ENCODE assay signal across 14 cellular contexts in genomic region chr15:83285979-83286553, GRCh38. TPM values are rescaled to one million over a fixed set of nuclear protein-coding genes. Genes with fewer than 3 reads are reported as not detected.
DNase-seq lines count a peak whose midpoint lies in the region; ATAC-seq and TF ChIP-seq lines count a peak whose summit lies in the region.
"Had no signal": no experiment of that assay in that cellular context is flagged by ENCODE, and none has a peak within 500 bp of the region (broad histone marks: within the 10 kb centered on the region; RNA-seq: fewer than 3 reads in every experiment).

No MANE protein-coding gene starts in this region.

- no peaks in the 10 kb centered on the region for H3K9me3 Mint-ChIP-seq in CD8-positive, alpha-beta T cell
- H3K9me3 Mint-ChIP-seq in natural killer cell treated with Interleukin-12 subunit alpha and Interleukin-12 subunit beta and Interleukin-15 and Interleukin-18, amount 100 ng/mL, for 72 hours: no peaks in the 10 kb centered on the region
- H3K9me3 Mint-ChIP-seq in T-helper 2 cell treated with Interferon-gamma antibody and Interleukin-4, amounts not matched to agents 5 μg/mL and 100 μg/mL, for 36 hours: no peaks in the 10 kb centered on the region
- H3K9me3 Mint-ChIP-seq: H9; stimulated activated effector memory CD8-positive, alpha-beta T cell treated with anti-CD3 and anti-CD28 coated beads, Interleukin-12 subunit alpha, Interleukin-12 subunit beta, amount 100 ng/mL, for 72 hours had no signal

- no TSS peak for BruUV-seq in PC-3 (replicated peaks; lab: Mats Ljungman, UMichigan)

- CTCF ChIA-PET in CD8-positive, alpha-beta T cell (lab: Charles Lee): no interaction called here
- CTCF ChIA-PET in PC-3 (lab: Charles Lee): no interaction called here

- H3K27me3 ChIP-seq in CD8-positive, alpha-beta T cell (ENCODE audit: insufficient read depth, low read length): peaks cover 15% of the 10 kb centered on the region
- H3K27me3 ChIP-seq in PC-3 (ENCODE audit: low read length) (no peaks in the 10 kb centered on the region), adrenal gland (peaks cover 46% of the 10 kb centered on the region)

- peaks cover 9% of the 10 kb centered on the region for H3F3A ChIP-seq in PC-3 (ENCODE audit: low read length, unreplicated experiment)

- no peak for TF ChIP-seq CTCF in CD8-positive, alpha-beta T cell (IDR thresholded peaks at IDR 0.05)
- TF ChIP-seq CTCF in PC-3 (conservative IDR thresholded peaks at IDR 0.05; ENCODE audit: low read depth, low read length): no peak
- TF ChIP-seq CTCF in epithelial cell of proximal tubule (conservative IDR thresholded peaks at IDR 0.05; ENCODE audit: low read depth, low read length): no peak
- TF ChIP-seq CTCF in adrenal gland (IDR thresholded peaks at IDR 0.05): no peak

- H3K79me2 ChIP-seq in PC-3 (ENCODE audit: low read length): peaks cover 46% of the 10 kb centered on the region

- H3K36me3 ChIP-seq in CD8-positive, alpha-beta T cell (ENCODE audit: insufficient read depth, low read length): no peaks in the 10 kb centered on the region
- H3K36me3 ChIP-seq in PC-3 (ENCODE audit: low read depth, low read length) (no peaks in the 10 kb centered on the region), adrenal gland (replicated peaks in 1 of 2) (no peaks in the 10 kb centered on the region)

- H3K27ac Mint-ChIP-seq in CD8-positive, alpha-beta T cell: no peak overlapping the region
- no peak overlapping the region for H3K27ac Mint-ChIP-seq in natural killer cell treated with Interleukin-12 subunit alpha and Interleukin-12 subunit beta and Interleukin-15 and Interleukin-18, amount 100 ng/mL, for 72 hours
- H3K27ac Mint-ChIP-seq in T-helper 2 cell treated with Interferon-gamma antibody and Interleukin-4, amounts not matched to agents 5 μg/mL and 100 μg/mL, for 36 hours: no peak overlapping the region
- H3K27ac Mint-ChIP-seq: H9; stimulated activated effector memory CD8-positive, alpha-beta T cell treated with anti-CD3 and anti-CD28 coated beads, Interleukin-12 subunit alpha, Interleukin-12 subunit beta, amount 100 ng/mL, for 72 hours had no signal

- no peaks in the 10 kb centered on the region for H3K36me3 Mint-ChIP-seq in CD8-positive, alpha-beta T cell
- no peaks in the 10 kb centered on the region for H3K36me3 Mint-ChIP-seq in natural killer cell treated with Interleukin-12 subunit alpha and Interleukin-12 subunit beta and Interleukin-15 and Interleukin-18, amount 100 ng/mL, for 72 hours
- H3K36me3 Mint-ChIP-seq in T-helper 2 cell treated with Interferon-gamma antibody and Interleukin-4, amounts not matched to agents 5 μg/mL and 100 μg/mL, for 36 hours (ENCODE audit: low read depth): no peaks in the 10 kb centered on the region
- H3K36me3 Mint-ChIP-seq: stimulated activated effector memory CD8-positive, alpha-beta T cell treated with anti-CD3 and anti-CD28 coated beads, Interleukin-12 subunit alpha, Interleukin-12 subunit beta, amount 100 ng/mL, for 72 hours had no signal

- intact Hi-C loops in CD8-positive, alpha-beta T cell (cut with DNase I, micrococcal nuclease): no loop called here
- intact Hi-C loops in PC-3 (cut with micrococcal nuclease): loop anchor here (2.0 to 5.0 kb wide), 2 partner anchors 34 to 93 kb away; no protein-coding TSS in a partner anchor
- intact Hi-C loops in adrenal gland (cut with DNase I): no loop called here

- TF ChIP-seq POLR2A in adrenal gland (IDR thresholded peaks at IDR 0.05): no peak

- no peaks in the 10 kb centered on the region for H3K9me2 ChIP-seq in PC-3 (replicated peaks; ENCODE audit: low read length)

- no peak for DNase-seq in CD8-positive, alpha-beta T cell
- DNase-seq in PC-3: peak; percentile 87
- DNase-seq in epithelial cell of proximal tubule (ENCODE audit: low read depth): peak; percentile 59
- DNase-seq in natural killer cell treated with Interleukin-12 subunit alpha and Interleukin-12 subunit beta and Interleukin-15 and Interleukin-18, amount 100 ng/mL, for 72 hours (ENCODE audit: low spot score): no peak
- no peak for DNase-seq in T-helper 2 cell treated with Interferon-gamma antibody and Interleukin-4, amounts not matched to agents 5 μg/mL and 100 μg/mL, for 36 hours (ENCODE audit: low spot score)
- no peak for DNase-seq in NCI-H1694 (lab: John Stamatoyannopoulos, UW)
- DNase-seq in adrenal gland: no peak
- DNase-seq: activated T-cell treated with anti-CD3 and anti-CD28 coated beads for 4 hours had no signal

- H3K4me1 Mint-ChIP-seq in CD8-positive, alpha-beta T cell (ENCODE audit: low read depth): peaks cover 9% of the 10 kb centered on the region
- peaks cover 0 to 9% of the 10 kb centered on the region in 2 donors for H3K4me1 Mint-ChIP-seq in natural killer cell treated with Interleukin-12 subunit alpha and Interleukin-12 subunit beta and Interleukin-15 and Interleukin-18, amount 100 ng/mL, for 72 hours (ENCODE audit: low read depth in 2 of 2)
- H3K4me1 Mint-ChIP-seq in T-helper 2 cell treated with Interferon-gamma antibody and Interleukin-4, amounts not matched to agents 5 μg/mL and 100 μg/mL, for 36 hours (ENCODE audit: low read depth): peaks cover 2% of the 10 kb centered on the region
- H3K4me1 Mint-ChIP-seq: stimulated activated effector memory CD8-positive, alpha-beta T cell treated with anti-CD3 and anti-CD28 coated beads, Interleukin-12 subunit alpha, Interleukin-12 subunit beta, amount 100 ng/mL, for 72 hours had no signal

- no peak overlapping the region for H3K4me3 ChIP-seq in CD8-positive, alpha-beta T cell (ENCODE audit: low read depth, low read length)
- H3K4me3 ChIP-seq in PC-3 (ENCODE audit: low read length) (peak overlapping the region; percentile 41), epithelial cell of proximal tubule (ENCODE audit: low read depth, low read length) (no peak overlapping the region), adrenal gland (no peak overlapping the region)
- H3K4me3 ChIP-seq: coronary artery had no signal

- POLR2A ChIA-PET in CD8-positive, alpha-beta T cell (lab: Charles Lee): no interaction called here
- POLR2A ChIA-PET in PC-3 (lab: Charles Lee; ENCODE audit: unreplicated experiment): interaction anchor here (0.6 to 0.7 kb wide), 5 partner anchors 16 to 96 kb away, joined by 3 to 15 read pairs (median 8); no protein-coding TSS in a partner anchor

- H3K27ac ChIP-seq in CD8-positive, alpha-beta T cell (ENCODE audit: low read depth, low read length): no peak overlapping the region
- H3K27ac ChIP-seq in PC-3 (ENCODE audit: low read length) (peak overlapping the region; percentile 94), adrenal gland (no peak overlapping the region)
- H3K27ac ChIP-seq: coronary artery had no signal

- peak overlapping the region; percentile 80 for H3K4me2 ChIP-seq in PC-3 (ENCODE audit: low read length)

- WGBS in adrenal gland, 4 donors: 67 to 80% (median 68%) methylated on average over 9 of the region's 9 CpGs

- ATAC-seq in CD8-positive, alpha-beta T cell: no peak
- ATAC-seq in PC-3 (peak; percentile 53), HG03097 (IDR thresholded peaks at IDR 0.05; ENCODE audit: low FRiP score, unreplicated experiment) (no peak)
- no peak for ATAC-seq in natural killer cell treated with Interleukin-12 subunit alpha and Interleukin-12 subunit beta and Interleukin-15 and Interleukin-18, amount 100 ng/mL, for 72 hours
- ATAC-seq: stimulated activated effector memory CD8-positive, alpha-beta T cell treated with anti-CD3 and anti-CD28 coated beads, Interleukin-12 subunit alpha, Interleukin-12 subunit beta, amount 100 ng/mL, for 72 hours had no signal

- no peaks in the 10 kb centered on the region for H4K20me1 ChIP-seq in PC-3 (ENCODE audit: low read length)

- no peaks in the 10 kb centered on the region for H3K9me3 ChIP-seq in CD8-positive, alpha-beta T cell (ENCODE audit: low read length)
- H3K9me3 ChIP-seq in PC-3 (ENCODE audit: low read length): no peaks in the 10 kb centered on the region
- no peaks in the 10 kb centered on the region for H3K9me3 ChIP-seq in adrenal gland (replicated peaks in 1 of 3)

- H2AFZ ChIP-seq in PC-3 (ENCODE audit: low read length): no peak overlapping the region

- peak overlapping the region; percentile 71 for H3K9ac ChIP-seq in PC-3 (ENCODE audit: low read length)

- peaks cover 10% of the 10 kb centered on the region for H3K4me1 ChIP-seq in CD8-positive, alpha-beta T cell (ENCODE audit: insufficient read depth, low read length)
- H3K4me1 ChIP-seq in PC-3 (ENCODE audit: insufficient read depth, low read length) (peaks cover 71% of the 10 kb centered on the region), adrenal gland (replicated peaks in 1 of 2) (peaks cover 0 to 9% of the 10 kb centered on the region in 2 donors)

- H3K27me3 Mint-ChIP-seq in CD8-positive, alpha-beta T cell (ENCODE audit: low read depth): peaks cover 35% of the 10 kb centered on the region
- H3K27me3 Mint-ChIP-seq in natural killer cell treated with Interleukin-12 subunit alpha and Interleukin-12 subunit beta and Interleukin-15 and Interleukin-18, amount 100 ng/mL, for 72 hours: peaks cover 29 to 59% of the 10 kb centered on the region in 2 donors
- peaks cover 62% of the 10 kb centered on the region for H3K27me3 Mint-ChIP-seq in T-helper 2 cell treated with Interferon-gamma antibody and Interleukin-4, amounts not matched to agents 5 μg/mL and 100 μg/mL, for 36 hours (ENCODE audit: low read depth)

- peak overlapping the region; percentile 20 for H3K4me3 Mint-ChIP-seq in CD8-positive, alpha-beta T cell
- peak overlapping the region; percentile 13 for H3K4me3 Mint-ChIP-seq in natural killer cell treated with Interleukin-12 subunit alpha and Interleukin-12 subunit beta and Interleukin-15 and Interleukin-18, amount 100 ng/mL, for 72 hours
- H3K4me3 Mint-ChIP-seq in T-helper 2 cell treated with Interferon-gamma antibody and Interleukin-4, amounts not matched to agents 5 μg/mL and 100 μg/mL, for 36 hours: no peak overlapping the region
- H3K4me3 Mint-ChIP-seq: stimulated activated effector memory CD8-positive, alpha-beta T cell treated with anti-CD3 and anti-CD28 coated beads, Interleukin-12 subunit alpha, Interleukin-12 subunit beta, amount 100 ng/mL, for 72 hours had no signal

RNA-seq across cellular contexts. Expression of gene BNC1, which starts 1.6 kb away (rescaled TPM):
- not detected for total RNA-seq in CD8-positive, alpha-beta T cell
- total RNA-seq in PC-3 (2014; rRNA removed) (0.92 and 2.4 TPM in 2 replicates), epithelial cell of proximal tubule (10.6 and 16.4 TPM in 2 replicates), adrenal gland (under 1 TPM in 7 of 8 donors, not detected in 1; 0.07 to 0.55 (median 0.19) TPM)
- not detected for total RNA-seq in natural killer cell treated with Interleukin-12 subunit alpha and Interleukin-12 subunit beta and Interleukin-15 and Interleukin-18, amount 100 ng/mL, for 72 hours
- under 1 TPM in 2 of 3 donors, not detected in 1; 0.03 to 0.08 TPM for polyA plus RNA-seq in adrenal gland
- total RNA-seq: H9; NCI-H460; T-helper 1 cell treated with Interleukin-12 subunit alpha and Interleukin-12 subunit beta and Interleukin-4 antibody, amounts not matched to agents 30 ng/mL and 1 ng/mL, for 36 hours had no signal

Comparison
In these comparisons a context has a peak if more than half of its experiments do, and no peak if none do; other contexts are left out.
1. DNase-seq: peak in PC-3 (single experiment) and epithelial cell of proximal tubule (single experiment); none in CD8-positive, alpha-beta T cell (0 of 7), natural killer cell treated with Interleukin-12 subunit alpha and Interleukin-12 subunit beta and Interleukin-15 and Interleukin-18, amount 100 ng/mL, for 72 hours (single experiment), T-helper 2 cell treated with Interferon-gamma antibody and Interleukin-4, amounts not matched to agents 5 μg/mL and 100 μg/mL, for 36 hours (single experiment), NCI-H1694 (single experiment) and adrenal gland (0 of 7).